In genomic region chr3:48594431-48595049, GRCh38 we compare ENCODE assay signal across 1 cellular context.
TF ChIP-seq lines count a peak whose summit lies in the region.

No MANE protein-coding gene starts in this region.

TF ChIP-seq in HepG2, 621 proteins besides CTCF, POLR2A, EP300 and RAD21 (continues in another document):
- peak; percentile 74 for TF ChIP-seq ZNF687 (CRISPR knock-in tag; IDR thresholded peaks at IDR 0.05)
- TF ChIP-seq ZNF260 (CRISPR knock-in tag; IDR thresholded peaks at IDR 0.05; ENCODE audit: borderline replicate concordance, low read depth) = no peak
- TF ChIP-seq HMGXB3 (CRISPR knock-in tag; IDR thresholded peaks at IDR 0.05; ENCODE audit: borderline replicate concordance) = no peak
- TF ChIP-seq GABPA (IDR thresholded peaks at IDR 0.05; ENCODE audit: low read depth, low read length) = no peak
- TF ChIP-seq GABPA (CRISPR knock-in tag; IDR thresholded peaks at IDR 0.05; ENCODE audit: low read depth) = no peak
- no peak for TF ChIP-seq SATB2 (CRISPR knock-in tag; IDR thresholded peaks at IDR 0.05)
- no peak for TF ChIP-seq ZBTB39 (CRISPR knock-in tag; IDR thresholded peaks at IDR 0.05)
- peak; percentile 58; the same call in 1 of the 2 replicates for TF ChIP-seq ZFY (CRISPR knock-in tag; IDR thresholded peaks at IDR 0.05)
- no peak for TF ChIP-seq HDAC6 (IDR thresholded peaks at IDR 0.05; ENCODE audit: low read depth, low read length)
- TF ChIP-seq MAFG (CRISPR knock-in tag; IDR thresholded peaks at IDR 0.05) = no peak
- no peak for TF ChIP-seq KDM5A (IDR thresholded peaks at IDR 0.05; ENCODE audit: borderline replicate concordance, low read length)
- TF ChIP-seq ZNF431 (CRISPR knock-in tag; IDR thresholded peaks at IDR 0.05; ENCODE audit: borderline replicate concordance, low read depth) = no peak
- no peak for TF ChIP-seq SMC3 (IDR thresholded peaks at IDR 0.05; ENCODE audit: low read length)
- no peak for TF ChIP-seq GMEB2 (CRISPR knock-in tag; IDR thresholded peaks at IDR 0.05; ENCODE audit: low read depth)
- no peak for TF ChIP-seq ZNF34 (CRISPR knock-in tag; IDR thresholded peaks at IDR 0.05; ENCODE audit: borderline replicate concordance)
- TF ChIP-seq ZNF235 (CRISPR knock-in tag; IDR thresholded peaks at IDR 0.05; ENCODE audit: borderline replicate concordance) = no peak
- no peak for TF ChIP-seq ZNF383 (CRISPR knock-in tag; IDR thresholded peaks at IDR 0.05; ENCODE audit: borderline replicate concordance)
- no peak for TF ChIP-seq GLMP (CRISPR knock-in tag; IDR thresholded peaks at IDR 0.05; ENCODE audit: borderline replicate concordance)
- no peak for TF ChIP-seq GRHL1 (CRISPR knock-in tag; conservative IDR thresholded peaks at IDR 0.05)
- TF ChIP-seq BATF2 (CRISPR knock-in tag; IDR thresholded peaks at IDR 0.05) = no peak
- TF ChIP-seq ATF7-NPFF (CRISPR knock-in tag; IDR thresholded peaks at IDR 0.05; ENCODE audit: low read depth) = no peak
- peak; percentile 96 for TF ChIP-seq ZBTB38 (CRISPR knock-in tag; IDR thresholded peaks at IDR 0.05)
- no peak for TF ChIP-seq SIX4 (CRISPR knock-in tag; IDR thresholded peaks at IDR 0.05)
- TF ChIP-seq KDM5B (CRISPR knock-in tag; IDR thresholded peaks at IDR 0.05; ENCODE audit: borderline replicate concordance) = no peak
- TF ChIP-seq ZSCAN31 (CRISPR knock-in tag; IDR thresholded peaks at IDR 0.05; ENCODE audit: low read depth) = no peak
- no peak for TF ChIP-seq ZNF614 (CRISPR knock-in tag; IDR thresholded peaks at IDR 0.05; ENCODE audit: borderline replicate concordance)
- TF ChIP-seq LBX2 (CRISPR knock-in tag; IDR thresholded peaks at IDR 0.05; ENCODE audit: borderline replicate concordance) = no peak
- TF ChIP-seq CHCHD3 (CRISPR knock-in tag; IDR thresholded peaks at IDR 0.05) = no peak
- TF ChIP-seq HDAC1 (CRISPR knock-in tag; IDR thresholded peaks at IDR 0.05) = 0 out of 2 replicates have a peak, but pooled peaks have one; percentile 19
- TF ChIP-seq PLRG1 (conservative IDR thresholded peaks at IDR 0.05) = no peak
- no peak for TF ChIP-seq ZNF777 (CRISPR knock-in tag; IDR thresholded peaks at IDR 0.05)
- no peak for TF ChIP-seq EED (CRISPR knock-in tag; IDR thresholded peaks at IDR 0.05)
- TF ChIP-seq SRF (IDR thresholded peaks at IDR 0.05; ENCODE audit: low read depth, low read length) = no peak
- TF ChIP-seq ZNF589 (CRISPR knock-in tag; conservative IDR thresholded peaks at IDR 0.05) = no peak
- TF ChIP-seq ZGPAT (CRISPR knock-in tag; IDR thresholded peaks at IDR 0.05) = no peak
- no peak for TF ChIP-seq ZMAT5 (CRISPR knock-in tag; IDR thresholded peaks at IDR 0.05; ENCODE audit: borderline replicate concordance, low read depth)
- TF ChIP-seq MTA1 (CRISPR knock-in tag; IDR thresholded peaks at IDR 0.05; ENCODE audit: borderline replicate concordance) = 0 out of 2 replicates have a peak, but pooled peaks have one; percentile 20
- TF ChIP-seq MEIS1 (CRISPR knock-in tag; IDR thresholded peaks at IDR 0.05; ENCODE audit: borderline replicate concordance) = no peak
- no peak for TF ChIP-seq EZH2 (conservative IDR thresholded peaks at IDR 0.05; ENCODE audit: low read depth, low read length)
- no peak for TF ChIP-seq FOSL1 (CRISPR knock-in tag; IDR thresholded peaks at IDR 0.05; ENCODE audit: borderline replicate concordance)
- no peak for TF ChIP-seq MXD3 (CRISPR knock-in tag; IDR thresholded peaks at IDR 0.05)
- no peak for TF ChIP-seq ZFP37 (CRISPR knock-in tag; IDR thresholded peaks at IDR 0.05; ENCODE audit: borderline replicate concordance)
